ENCODE assay signal across 20 cellular contexts in genomic region chr5:148880197-148880596, GRCh38. TPM values are rescaled to one million over a fixed set of nuclear protein-coding genes. Genes with fewer than 3 reads are reported as not detected.
A peak's percentile ranks its signal among the peaks of the same experiment; 100 is the strongest.
DNase-seq lines count a peak whose midpoint lies in the region; ATAC-seq, FAIRE-seq and TF ChIP-seq lines count a peak whose summit lies in the region.
"Had no signal": no experiment of that assay in that cellular context is flagged by ENCODE, and none has a peak within 500 bp of the region (broad histone marks: within the 10 kb centered on the region; RNA-seq: fewer than 3 reads in every experiment).

No MANE protein-coding gene starts in this region.

- no peak overlapping the region for H3K18ac ChIP-seq in trophoblast cell (ENCODE audit: low read length)

- H3K9me1 ChIP-seq in keratinocyte (ENCODE audit: control insufficient read depth, extremely low read depth, insufficient read depth, low read length) = no peaks in the 10 kb centered on the region

- H3K27ac Mint-ChIP-seq in central memory CD8-positive, alpha-beta T cell (ENCODE audit: low read depth) = peak overlapping the region; percentile 36
- H3K27ac Mint-ChIP-seq in effector memory CD8-positive, alpha-beta T cell = peak overlapping the region; percentile 9 to 16
- H3K27ac Mint-ChIP-seq: GM23338, H9 had no signal

- H3K27me3 Mint-ChIP-seq in central memory CD8-positive, alpha-beta T cell = no peaks in the 10 kb centered on the region
- no peaks in the 10 kb centered on the region for H3K27me3 Mint-ChIP-seq in effector memory CD8-positive, alpha-beta T cell

- no peak overlapping the region for H3K23ac ChIP-seq in trophoblast cell (ENCODE audit: low read length)

- H3K4me2 ChIP-seq in keratinocyte (ENCODE audit: control insufficient read depth, extremely low read depth, insufficient read depth, low read depth, low read length) (no peak overlapping the region), trophoblast cell (ENCODE audit: low read length) (no peak overlapping the region)
- H3K4me2 ChIP-seq: GM23338 had no signal

- in situ Hi-C loops in gastrocnemius medialis (cut with MboI; ENCODE audit: low sequenced_read_pairs in 4 of 4) = no loop called here

- H3K4me3 Mint-ChIP-seq in central memory CD8-positive, alpha-beta T cell = no peak overlapping the region
- H3K4me3 Mint-ChIP-seq in effector memory CD8-positive, alpha-beta T cell = no peak overlapping the region
- H3K4me3 Mint-ChIP-seq: CD4-positive, alpha-beta memory T cell; GM23338; H9 had no signal

- no peak overlapping the region for H4K12ac ChIP-seq in trophoblast cell (ENCODE audit: low read depth, low read length)

- no CpG with 5 or more reads among the region's 1 CpG for WGBS in trophoblast cell (ENCODE audit: extremely low coverage, insufficient coverage, insufficient read length)

- no peak overlapping the region for H4K8ac ChIP-seq in trophoblast cell (ENCODE audit: low read depth, low read length)

- FAIRE-seq in keratinocyte (lab: Jason Lieb, UNC) = peak; percentile 20
- FAIRE-seq: GM12891, GM18507 had no signal

- peaks cover 6% of the 10 kb centered on the region for H3K9me3 Mint-ChIP-seq in central memory CD8-positive, alpha-beta T cell
- H3K9me3 Mint-ChIP-seq in effector memory CD8-positive, alpha-beta T cell = no peaks in the 10 kb centered on the region
- H3K9me3 Mint-ChIP-seq: CD4-positive, alpha-beta memory T cell; GM23338; H9 had no signal

- TF ChIP-seq POLR2A in gastrocnemius medialis (IDR thresholded peaks at IDR 0.05) = no peak

- no peaks in the 10 kb centered on the region for H3K27me3 ChIP-seq in keratinocyte (ENCODE audit: control insufficient read depth, extremely low read depth, insufficient read depth, low read length)
- no peaks in the 10 kb centered on the region for H3K27me3 ChIP-seq in gastrocnemius medialis
- no peaks in the 10 kb centered on the region for H3K27me3 ChIP-seq in trophoblast cell (ENCODE audit: insufficient read depth, low read length)

- no peaks in the 10 kb centered on the region for H3K79me1 ChIP-seq in trophoblast cell (ENCODE audit: low read length)

- no peaks in the 10 kb centered on the region for H3K36me3 ChIP-seq in keratinocyte (ENCODE audit: control insufficient read depth in 2 of 2, extremely low read depth in 1 of 2, insufficient read depth in 2 of 2, low read length in 2 of 2)
- no peaks in the 10 kb centered on the region for H3K36me3 ChIP-seq in gastrocnemius medialis
- no peaks in the 10 kb centered on the region for H3K36me3 ChIP-seq in trophoblast cell (ENCODE audit: control insufficient read depth in 1 of 2, insufficient read depth in 2 of 2, low read length in 2 of 2)

- peaks cover 17% of the 10 kb centered on the region for H3K4me1 Mint-ChIP-seq in central memory CD8-positive, alpha-beta T cell
- peaks cover 13 to 22% of the 10 kb centered on the region in 2 donors for H3K4me1 Mint-ChIP-seq in effector memory CD8-positive, alpha-beta T cell (ENCODE audit: low read depth in 2 of 2)

- no peak overlapping the region for H4K91ac ChIP-seq in trophoblast cell (ENCODE audit: low read depth, low read length)

- no peak overlapping the region for H2AFZ ChIP-seq in keratinocyte (ENCODE audit: control insufficient read depth, low read length)
- no peak overlapping the region for H2AFZ ChIP-seq in trophoblast cell (ENCODE audit: insufficient read depth, low read length, poor library complexity)
- H2AFZ ChIP-seq: GM23338 had no signal

- H3K4ac ChIP-seq in trophoblast cell (ENCODE audit: low read depth, low read length) = no peak overlapping the region

- H3K9ac ChIP-seq in keratinocyte (ENCODE audit: control insufficient read depth, extremely low read depth, insufficient read depth, low read length) = no peak overlapping the region
- H3K9ac ChIP-seq in trophoblast cell (ENCODE audit: low read length) = no peak overlapping the region

- no peaks in the 10 kb centered on the region for H3K9me3 ChIP-seq in keratinocyte (ENCODE audit: control insufficient read depth, low read depth, low read length)
- no peaks in the 10 kb centered on the region for H3K9me3 ChIP-seq in gastrocnemius medialis
- H3K9me3 ChIP-seq in trophoblast cell (ENCODE audit: insufficient read depth, low read depth, low read length) = no peaks in the 10 kb centered on the region

- no peak overlapping the region for H2AK5ac ChIP-seq in trophoblast cell (ENCODE audit: low read length)

- H2BK5ac ChIP-seq in trophoblast cell (ENCODE audit: low read depth, low read length, poor library complexity) = no peak overlapping the region

- no peak overlapping the region for H3K14ac ChIP-seq in trophoblast cell (ENCODE audit: low read length)

- TF ChIP-seq CTCF in keratinocyte (optimal IDR thresholded peaks at IDR 0.05 in 1 of 3, IDR thresholded peaks at IDR 0.05 in 1 of 3, conservative IDR thresholded peaks at IDR 0.05 in 1 of 3; ENCODE audit: extremely low read depth in 1 of 3, insufficient read depth in 2 of 3, low read length in 3 of 3) = no peak
- no peak for TF ChIP-seq CTCF in gastrocnemius medialis (IDR thresholded peaks at IDR 0.05 in 4 of 5, conservative IDR thresholded peaks at IDR 0.05 in 1 of 5)

- no peak overlapping the region for H2BK12ac ChIP-seq in trophoblast cell (ENCODE audit: low read length)

- no peaks in the 10 kb centered on the region for H4K20me1 ChIP-seq in keratinocyte (ENCODE audit: control insufficient read depth, extremely low read depth, insufficient read depth, low read length)

- dilution Hi-C loops in keratinocyte (cut with MboI; ENCODE audit: extremely low pct_ligation_motif_present, low sequenced_read_pairs) = no loop called here

- H3K4me3 ChIP-seq in keratinocyte (ENCODE audit: control insufficient read depth in 2 of 3, extremely low read depth in 1 of 3, insufficient read depth in 2 of 3, low read depth in 1 of 3, low read length in 3 of 3) (no peak overlapping the region), gastrocnemius medialis (no peak overlapping the region), trophoblast cell (ENCODE audit: low read depth, low read length) (no peak overlapping the region)
- H3K4me3 ChIP-seq: GM23338 had no signal

- no peaks in the 10 kb centered on the region for H3K36me3 Mint-ChIP-seq in central memory CD8-positive, alpha-beta T cell (ENCODE audit: insufficient read depth)
- peaks cover 2% of the 10 kb centered on the region for H3K36me3 Mint-ChIP-seq in effector memory CD8-positive, alpha-beta T cell (ENCODE audit: insufficient read depth)
- H3K36me3 Mint-ChIP-seq: CD4-positive, alpha-beta memory T cell had no signal

- H3K79me2 ChIP-seq in keratinocyte (ENCODE audit: control insufficient read depth, insufficient read depth, low read length) = no peaks in the 10 kb centered on the region
- no peaks in the 10 kb centered on the region for H3K79me2 ChIP-seq in trophoblast cell (ENCODE audit: control insufficient read depth, insufficient read depth, low read length, poor library complexity)

- H2BK120ac ChIP-seq in trophoblast cell (ENCODE audit: insufficient read depth, low read length, poor library complexity) = no peak overlapping the region

- intact Hi-C loops in gastrocnemius medialis (cut with DNase I; ENCODE audit: low total_unique reads) = no loop called here

- no peak overlapping the region for H3K27ac ChIP-seq in keratinocyte (ENCODE audit: control insufficient read depth, insufficient read depth, low read length)
- H3K27ac ChIP-seq in gastrocnemius medialis = no peak overlapping the region
- H3K27ac ChIP-seq in trophoblast cell (ENCODE audit: low read depth, low read length) = no peak overlapping the region

- H3K4me1 ChIP-seq in keratinocyte (ENCODE audit: control insufficient read depth, extremely low read depth, insufficient read depth, low read length) (peaks cover 2% of the 10 kb centered on the region), gastrocnemius medialis (peaks cover 0 to 12% of the 10 kb centered on the region in 2 donors), trophoblast cell (ENCODE audit: control insufficient read depth in 1 of 2, insufficient read depth in 2 of 2, low read length in 2 of 2) (no peaks in the 10 kb centered on the region)

- no peak for DNase-seq in central memory CD8-positive, alpha-beta T cell (ENCODE audit: low spot score in 2 of 2)
- DNase-seq in effector memory CD8-positive, alpha-beta T cell = no peak
- DNase-seq in keratinocyte (ENCODE audit: low read depth, low spot score) (no peak), gastrocnemius medialis (no peak), trophoblast cell (no peak)
- DNase-seq: C1 segment of cervical spinal cord; Calu3; CD4-positive, alpha-beta memory T cell; COR-L47; DMS53; DMS79 treated with DMSO at 0.1 percent for 48 hours; GF-D8; H9 had no signal

- no peak for ATAC-seq in central memory CD8-positive, alpha-beta T cell (replicated peaks; ENCODE audit: extremely low read depth, poor library complexity, severe bottlenecking)
- no peak for ATAC-seq in effector memory CD8-positive, alpha-beta T cell (replicated peaks)
- ATAC-seq in gastrocnemius medialis = peak; percentile 28 to 75
- ATAC-seq in SK-N-SH treated with all-trans-retinoic acid at 6 μM for 48 hours = no peak
- ATAC-seq: GM23338, HCT116 had no signal

TF ChIP-seq in SK-N-SH treated with all-trans-retinoic acid at 6 μM for 48 hours, 23 proteins besides CTCF, POLR2A, EP300 and RAD21 (continues in another document):
- TF ChIP-seq PPARA (CRISPR knock-in tag; IDR thresholded peaks at IDR 0.05; ENCODE audit: borderline replicate concordance) (no peak), ZFP3 (CRISPR knock-in tag; IDR thresholded peaks at IDR 0.05) (no peak), BACH2 (CRISPR knock-in tag; IDR thresholded peaks at IDR 0.05; ENCODE audit: borderline replicate concordance) (no peak)

RNA-seq across cellular contexts. Expression of gene ADRB2, which starts 53.8 kb away (rescaled TPM):
- 29.4 to 39.7 TPM (median 36.3 TPM) in 3 replicates for polyA plus RNA-seq in keratinocyte
- polyA plus RNA-seq in keratinocyte (2011; ENCODE audit: low read depth) = 5.7 TPM
- 10.7 and 14.0 TPM in 2 replicates for polyA plus RNA-seq in keratinocyte (2011; cell fraction: cytosol; rRNA removed)
- polyA plus RNA-seq in keratinocyte (2011; cell fraction: nucleus; rRNA removed) = 57.7 and 60.8 TPM in 2 replicates
- 15.9 and 24.5 TPM in 2 replicates for polyA plus RNA-seq in keratinocyte (2012; ENCODE audit: low replicate concordance)
- polyA minus RNA-seq in keratinocyte = 31.1 to 81.8 TPM (median 79.6 TPM) in 3 replicates
- polyA minus RNA-seq in keratinocyte (2011; cell fraction: cytosol; rRNA and poly(A)+ RNA removed) = 30.5 TPM
- 65.9 and 82.1 TPM in 2 replicates for polyA minus RNA-seq in keratinocyte (2011; cell fraction: nucleus; rRNA and poly(A)+ RNA removed)
- 10 to 100 TPM in 1 of 4 donors, 1 to 10 TPM in 3; 4.2 to 17.3 (median 6.8) TPM for total RNA-seq in gastrocnemius medialis
- polyA plus RNA-seq in trophoblast cell (2013) = 0.08 and 0.10 TPM in 2 replicates
- total RNA-seq: A673, G401 had no signal

Comparison
In these comparisons a context has a peak if more than half of its experiments do, and no peak if none do; other contexts are left out.
1. ATAC-seq: peak in gastrocnemius medialis (2 of 2); none in central memory CD8-positive, alpha-beta T cell (single experiment), effector memory CD8-positive, alpha-beta T cell (single experiment) and SK-N-SH treated with all-trans-retinoic acid at 6 μM for 48 hours (single experiment).